In the genomic region with DNA sequence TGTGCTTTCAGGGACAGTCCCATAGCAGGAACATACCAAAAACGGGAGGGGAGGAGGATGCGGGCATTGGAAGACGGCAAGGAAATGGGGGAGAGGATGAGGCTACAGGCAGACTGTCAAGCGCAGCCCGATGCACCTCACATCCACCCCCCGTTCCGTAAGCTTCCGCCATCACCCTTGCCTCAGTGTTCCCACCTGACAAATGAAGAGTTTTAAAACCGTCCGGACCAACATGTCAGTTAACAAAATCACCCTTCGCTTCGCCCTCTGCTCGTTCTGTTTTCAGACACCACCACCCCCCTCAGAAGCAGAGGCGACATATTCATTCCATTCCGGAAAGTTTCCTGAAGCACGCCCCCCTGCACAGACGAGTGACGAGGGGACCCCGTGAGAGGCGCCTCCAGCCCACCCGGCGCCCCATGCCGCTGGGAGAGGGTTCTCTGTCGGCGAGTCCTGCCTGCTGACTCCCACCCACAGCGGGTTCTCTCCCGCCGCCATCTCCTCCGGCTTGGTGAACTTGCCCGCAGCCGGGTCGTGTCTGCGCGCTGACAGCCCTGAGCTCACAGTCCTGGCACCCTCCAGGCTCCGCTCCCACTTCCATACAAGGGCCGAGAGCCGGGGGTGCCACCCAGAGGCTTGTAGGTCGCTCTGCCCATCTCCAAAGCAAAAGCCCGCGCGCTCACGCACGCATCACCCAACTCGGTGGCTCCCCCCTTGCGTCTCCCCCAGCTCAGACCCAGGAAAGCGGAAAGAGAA, we compare ENCODE assay signal across 9 cellular contexts. TPM values are rescaled to one million over a fixed set of nuclear protein-coding genes. Genes with fewer than 3 reads are reported as not detected.
DNase-seq lines count a peak whose midpoint lies in the region; ATAC-seq and TF ChIP-seq lines count a peak whose summit lies in the region.
"Had no signal": no experiment of that assay in that cellular context is flagged by ENCODE, and none has a peak within 500 bp of the region (broad histone marks: within the 10 kb centered on the region; RNA-seq: fewer than 3 reads in every experiment).

No MANE protein-coding gene starts in this region.

- peak overlapping the region; percentile 56 to 67 for H3K4me3 ChIP-seq in right atrium auricular region

- H3K4me1 Mint-ChIP-seq in IgD-negative memory B cell (peaks cover 4 to 16% (median 8%) of the 10 kb centered on the region in 3 donors), HFFc6 (ENCODE audit: low read depth) (peaks cover 5% of the 10 kb centered on the region; the same call in 1 of the 2 replicates)

- peak overlapping the region; percentile 74 to 87 (median 80) for H3K4me3 Mint-ChIP-seq in IgD-negative memory B cell
- H3K4me3 Mint-ChIP-seq in HFFc6: no peak overlapping the region

- H3K4me1 ChIP-seq in right atrium auricular region: peaks cover 0 to 75% of the 10 kb centered on the region in 2 donors

- H3K27me3 Mint-ChIP-seq in IgD-negative memory B cell (peaks cover 42% of the 10 kb centered on the region), HFFc6 (ENCODE audit: insufficient read depth) (peaks cover 49% of the 10 kb centered on the region)

- H3K27ac ChIP-seq in right atrium auricular region: peak overlapping the region; percentile 86 to 95

- TF ChIP-seq CTCF in right atrium auricular region (IDR thresholded peaks at IDR 0.05) (no peak), HFFc6 (IDR thresholded peaks at IDR 0.05) (no peak)

- H3K9me3 ChIP-seq in right atrium auricular region: no peaks in the 10 kb centered on the region
- H3K9me3 ChIP-seq: adrenal gland had no signal

- H3K27ac Mint-ChIP-seq in IgD-negative memory B cell (peak overlapping the region in 1 of 3 donors; percentile 31), HFFc6 (no peak overlapping the region)

- ATAC-seq in GM18519 (IDR thresholded peaks at IDR 0.05; ENCODE audit: low FRiP score, unreplicated experiment): no peak

- no peaks in the 10 kb centered on the region for H3K27me3 ChIP-seq in right atrium auricular region

- H3K9me3 Mint-ChIP-seq in IgD-negative memory B cell: no peaks in the 10 kb centered on the region
- no peaks in the 10 kb centered on the region for H3K9me3 Mint-ChIP-seq in HFFc6

- DNase-seq in activated T-cell treated with anti-CD3 and anti-CD28 coated beads for 48 hours (ENCODE audit: low read depth) (peak; percentile 38), right atrium auricular region (ENCODE audit: low spot score) (peak; percentile 72), AG20443 (ENCODE audit: low spot score) (no peak), pons (ENCODE audit: low spot score) (no peak), HFFc6 (no peak)
- DNase-seq in stimulated activated CD4-positive, alpha-beta T cell treated with anti-CD3 and anti-CD28 coated beads, Interleukin-1b, Interleukin-23, amount 100 ng/mL, for 48 hours: peak; percentile 62

- H3K36me3 Mint-ChIP-seq in IgD-negative memory B cell: no peaks in the 10 kb centered on the region
- no peaks in the 10 kb centered on the region for H3K36me3 Mint-ChIP-seq in HFFc6 (ENCODE audit: low read depth)

- no peaks in the 10 kb centered on the region for H3K36me3 ChIP-seq in right atrium auricular region
- H3K36me3 ChIP-seq: adrenal gland had no signal

RNA-seq across cellular contexts. Expression of a gene that starts 1.5 kb away (rescaled TPM):
- not detected for polyA plus RNA-seq in IgD-negative memory B cell
- 10 to 100 TPM; 17.2 to 32.1 TPM for total RNA-seq in right atrium auricular region
- not detected for total RNA-seq in HFFc6 (2021; fragmentation: NEBNext Ultra II Directional; extraction: Animal tissue kit (Norgen Biotek cat#: 25700))

Comparison
In these comparisons a context has a peak if more than half of its experiments do, and no peak if none do; other contexts are left out.
1. DNase-seq: peak in activated T-cell treated with anti-CD3 and anti-CD28 coated beads for 48 hours (single experiment), right atrium auricular region (single experiment) and stimulated activated CD4-positive, alpha-beta T cell treated with anti-CD3 and anti-CD28 coated beads, Interleukin-1b, Interleukin-23, amount 100 ng/mL, for 48 hours (single experiment); none in AG20443 (single experiment), pons (single experiment) and HFFc6 (single experiment).
2. RNA of a gene that starts 1.5 kb away (total RNA-seq): 17.2 to 32.1 TPM in right atrium auricular region; not detected in HFFc6; every median in the first group is over 10 times any median in the second.